ENCODE assay signal across 32 cellular contexts in the genomic region with DNA sequence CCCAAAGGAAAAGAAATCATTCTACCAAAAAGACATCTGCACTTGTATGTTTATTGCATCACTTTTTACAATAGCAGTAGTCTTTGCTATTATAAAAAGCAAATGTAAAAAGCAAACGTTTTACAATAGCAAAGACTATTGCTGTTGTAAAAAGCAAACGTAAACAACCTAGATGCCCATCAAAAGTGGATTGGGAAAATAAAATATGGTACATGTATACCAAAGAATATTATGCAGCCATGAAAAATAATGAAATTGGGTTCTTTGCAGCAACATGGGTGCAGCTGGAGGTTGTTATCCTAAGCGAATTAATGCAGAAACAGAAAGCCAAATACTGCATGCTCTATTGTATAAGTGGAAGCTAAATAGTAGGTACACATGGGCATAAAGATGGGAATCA.
"Had no signal": no experiment of that assay in that cellular context is flagged by ENCODE, and none has a peak within 500 bp of the region (broad histone marks: within the 10 kb centered on the region; RNA-seq: fewer than 3 reads in every experiment).

No MANE protein-coding gene starts in this region.

- H3K4me3 ChIP-seq: adrenal gland, ascending aorta, body of pancreas, breast epithelium, cardiac muscle cell had no signal

- DNase-seq: activated effector memory CD4-positive, alpha-beta T cell treated with anti-CD3 and anti-CD28 coated beads, Interleukin-2, amount 50 U/mL, for 16 hours; activated effector memory CD4-positive, alpha-beta T cell treated with Interleukin-2 at 50 U/mL for 16 hours; activated gamma-delta T cell; activated gamma-delta T cell treated with Interleukin-2 at 50 U/mL for 16 hours; activated naive CD4-positive, alpha-beta T cell; activated naive CD4-positive, alpha-beta T cell treated with anti-CD3 and anti-CD28 coated beads for 36 hours; activated naive CD4-positive, alpha-beta T cell treated with anti-CD3 and anti-CD28 coated beads, Interleukin-2, amount 10 ng/mL, durations not matched to agents 7 days and 5 days; activated naive CD4-positive, alpha-beta T cell treated with anti-CD3 and anti-CD28 coated beads, Interleukin-2, amount 50 U/mL, for 16 hours; activated naive CD4-positive, alpha-beta T cell treated with Interleukin-2 at 50 U/mL for 16 hours; activated naive CD8-positive, alpha-beta T cell treated with anti-CD3 and anti-CD28 coated beads for 36 hours; activated naive CD8-positive, alpha-beta T cell treated with anti-CD3 and anti-CD28 coated beads, Interleukin-2, amount 10 ng/mL, durations not matched to agents 7 days and 5 days; activated naive CD8-positive, alpha-beta T cell treated with anti-CD3 and anti-CD28 coated beads, Interleukin-2, amount 50 U/mL, for 24 hours; activated T-cell treated with anti-CD3 and anti-CD28 coated beads, Interleukin-2, amount 50 U/mL, for 24 hours; activated T-cell treated with anti-CD3 and anti-CD28 coated beads, Interleukin-2, amount 50 U/mL, for 4 hours; activated T-cell treated with anti-CD3 and anti-CD28 coated beads, Interleukin-2, amount 50 U/mL, for 48 hours; activated T-cell treated with anti-CD3 and anti-CD28 coated beads, Interleukin-2, amount 50 U/mL, for 72 hours; adrenal gland; amniotic stem cell; amygdala; anterior cingulate cortex; body of pancreas; brain microvascular endothelial cell; caudate nucleus; central memory CD4-positive, alpha-beta T cell; cerebellar nuclear complex had no signal

- FAIRE-seq: astrocyte, bronchial epithelial cell had no signal

- H3K27me3 ChIP-seq: adrenal gland, ascending aorta, body of pancreas, brain microvascular endothelial cell, breast epithelium, cardiac muscle cell had no signal

- H3K4me1 ChIP-seq: body of pancreas, breast epithelium had no signal

- H3K9me3 ChIP-seq: adrenal gland, ascending aorta, body of pancreas, breast epithelium had no signal

- H3K36me3 ChIP-seq: adrenal gland, ascending aorta, brain microvascular endothelial cell, breast epithelium, cardiac muscle cell had no signal

- H3K27ac ChIP-seq: adrenal gland, ascending aorta, body of pancreas, breast epithelium, cardiac muscle cell had no signal

- ATAC-seq: activated naive CD4-positive, alpha-beta T cell treated with anti-CD3 and anti-CD28 coated beads, Interleukin-2, amount 50 U/mL, for 72 hours; activated naive CD8-positive, alpha-beta T cell treated with anti-CD3 and anti-CD28 coated beads, Interleukin-2, amount 50 U/mL, for 24 hours; activated T-cell treated with anti-CD3 and anti-CD28 coated beads, Interleukin-2, amount 50 U/mL, for 4 hours; activated T-cell treated with anti-CD3 and anti-CD28 coated beads, Interleukin-2, amount 50 U/mL, for 72 hours; activated T-helper 17 cell treated with anti-CD3 and anti-CD28 coated beads, Interleukin-2, amount 50 U/mL, for 72 hours; body of pancreas had no signal
